ENCODE assay signal across 8 cellular contexts in the genomic region with DNA sequence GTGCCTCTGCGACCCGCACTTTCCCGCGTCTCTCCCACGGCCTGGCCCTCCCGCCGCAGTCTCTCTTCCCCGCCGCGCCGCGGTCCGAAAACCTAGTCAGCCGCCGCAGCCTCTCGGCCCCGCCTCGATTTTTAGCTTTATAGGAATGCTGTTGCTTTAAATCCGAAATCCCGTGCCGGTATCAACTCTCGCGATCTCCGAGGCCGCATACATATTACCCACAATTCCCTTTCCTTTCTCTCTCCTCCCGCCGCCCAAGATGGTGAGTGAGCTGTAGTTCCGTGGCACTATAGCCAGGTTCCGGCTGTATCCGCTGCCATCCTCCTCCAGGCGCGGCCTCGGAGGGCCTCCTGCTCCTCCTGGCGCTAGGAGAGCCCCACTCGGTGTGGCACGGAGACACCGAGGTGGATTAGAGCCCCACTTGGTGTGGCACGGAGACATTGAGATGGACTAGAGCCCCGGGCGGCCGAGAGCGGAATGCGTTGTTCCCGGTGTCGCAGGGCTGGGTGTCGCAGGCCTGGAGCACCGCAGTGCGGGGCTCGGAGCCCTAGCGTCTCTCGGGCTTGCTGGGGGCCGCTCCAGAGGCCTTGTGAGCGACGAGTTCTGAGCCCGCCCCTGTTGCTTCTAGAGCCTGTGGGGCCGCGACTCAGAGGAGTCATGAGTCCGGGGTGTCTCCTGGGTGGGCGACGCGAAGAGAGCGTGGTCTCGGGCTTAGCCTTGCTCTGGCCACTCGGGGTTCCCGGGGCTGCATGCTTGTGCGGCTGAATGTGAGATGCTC. TPM values are rescaled to one million over a fixed set of nuclear protein-coding genes. Genes with fewer than 3 reads are reported as not detected.
DNase-seq lines count a peak whose midpoint lies in the region; ATAC-seq and TF ChIP-seq lines count a peak whose summit lies in the region.

MED22 (minus strand) TSS at position 147 of the 778 bp plus-strand sequence. CDS start 1,469 bp downstream, outside the sequence.
RPL7A (plus strand) TSS at position 234 of the 778 bp plus-strand sequence; CDS start at position 260, 26 bp downstream.

- H3K4me3 ChIP-seq in AG09309 (ENCODE audit: control insufficient read depth, low read depth, low read length), result peak within 1 kb of the TSS; percentile 91

- peak within 1 kb of the TSS; percentile 97 for H3K27ac Mint-ChIP-seq in activated CD4-positive, alpha-beta T cell treated with anti-CD3 and anti-CD28 coated beads for 36 hours
- H3K27ac Mint-ChIP-seq in chondrocyte (ENCODE audit: unreplicated experiment), result peak within 1 kb of the TSS; percentile 94

- H3K27me3 Mint-ChIP-seq in activated CD4-positive, alpha-beta T cell treated with anti-CD3 and anti-CD28 coated beads for 36 hours, result no peaks in the 10 kb centered on the region
- H3K27me3 Mint-ChIP-seq in chondrocyte (ENCODE audit: low read depth), result no peaks in the 10 kb centered on the region

- no peak for TF ChIP-seq CTCF in AG09309 (IDR thresholded peaks at IDR 0.05; ENCODE audit: control insufficient read depth, insufficient read depth, low read depth, low read length, missing control alignments)
- peak; percentile 51 for TF ChIP-seq CTCF in chondrocyte (IDR thresholded peaks at IDR 0.05)

- peaks cover 77% of the 10 kb centered on the region for H3K36me3 Mint-ChIP-seq in activated CD4-positive, alpha-beta T cell treated with anti-CD3 and anti-CD28 coated beads for 36 hours (ENCODE audit: low read depth)
- peaks cover 32% of the 10 kb centered on the region for H3K36me3 Mint-ChIP-seq in chondrocyte (ENCODE audit: low read depth)

- ATAC-seq in GM19023 (IDR thresholded peaks at IDR 0.05; ENCODE audit: unreplicated experiment) (peak; percentile 72), HG03439 (IDR thresholded peaks at IDR 0.05; ENCODE audit: unreplicated experiment) (peak; percentile 79)
- ATAC-seq in activated CD4-positive, alpha-beta T cell treated with anti-CD3 and anti-CD28 coated beads for 36 hours, result peak; percentile 83

- intact Hi-C loops in activated CD4-positive, alpha-beta T cell treated with anti-CD3 and anti-CD28 coated beads for 36 hours (cut with DNase I, micrococcal nuclease), result loop anchor here (1.0 to 10.0 kb wide), 13 partner anchors 8 to 993 kb away; partner anchors contain the start of genes REXO4 (in 2 of the 2), SURF1 (in 2 of the 2), SURF2 (in 2 of the 2) and SURF6 (in 2 of the 2)

- peak within 1 kb of the TSS; percentile 97 for H3K4me3 Mint-ChIP-seq in activated CD4-positive, alpha-beta T cell treated with anti-CD3 and anti-CD28 coated beads for 36 hours
- peak within 1 kb of the TSS; percentile 98 for H3K4me3 Mint-ChIP-seq in chondrocyte (ENCODE audit: unreplicated experiment)

- POLR2A ChIA-PET in activated CD4-positive, alpha-beta T cell treated with anti-CD3 and anti-CD28 coated beads for 36 hours (lab: Charles Lee), result interaction anchor here (0.6 to 13.3 kb wide), 9 partner anchors 9 to 29 kb away, joined by 3 to 287 read pairs (median 3); partner anchors contain the start of genes STKLD1, SURF1 and SURF2

- CTCF ChIA-PET in activated CD4-positive, alpha-beta T cell treated with anti-CD3 and anti-CD28 coated beads for 36 hours (lab: Charles Lee), result interaction anchor here (0.6 to 1.1 kb wide), 5 partner anchors 9 to 27 kb away, joined by 3 to 7 read pairs (median 3); no protein-coding TSS in a partner anchor

- H3K9me3 Mint-ChIP-seq in activated CD4-positive, alpha-beta T cell treated with anti-CD3 and anti-CD28 coated beads for 36 hours (ENCODE audit: low read depth), result no peaks in the 10 kb centered on the region
- H3K9me3 Mint-ChIP-seq in chondrocyte (ENCODE audit: low read depth), result no peaks in the 10 kb centered on the region

- peak; percentile 84 for DNase-seq in AG09309 (ENCODE audit: low read depth)
- DNase-seq in NCI-H524 (lab: John Stamatoyannopoulos, UW), result peak; percentile 91 to 96
- DNase-seq in activated CD4-positive, alpha-beta T cell treated with anti-CD3 and anti-CD28 coated beads for 36 hours, result peak; percentile 96
- DNase-seq in chondrocyte (ENCODE audit: low spot score), result no peak
- peak; percentile 96 for DNase-seq in kidney tubule cell (ENCODE audit: low spot score)
- DNase-seq in stimulated activated CD4-positive, alpha-beta T cell treated with anti-CD3 and anti-CD28 coated beads, Interleukin-1b, Interleukin-23, amount 100 ng/mL, for 1 hour (ENCODE audit: low read depth in 2 of 2), result peak; percentile 74 to 87

- H3K4me1 Mint-ChIP-seq in activated CD4-positive, alpha-beta T cell treated with anti-CD3 and anti-CD28 coated beads for 36 hours, result peaks cover 36% of the 10 kb centered on the region
- peaks cover 36% of the 10 kb centered on the region for H3K4me1 Mint-ChIP-seq in chondrocyte (ENCODE audit: low read depth)

RNA-seq across cellular contexts. Expression of gene MED22, which starts in this region (rescaled TPM):
- total RNA-seq in activated CD4-positive, alpha-beta T cell treated with anti-CD3 and anti-CD28 coated beads for 36 hours, result 10 to 100 TPM; 22.9 to 26.4 TPM
- total RNA-seq in chondrocyte, result 24.6 to 27.8 TPM (median 26.0 TPM) in 3 replicates

RNA-seq across cellular contexts. Expression of gene RPL7A, which starts in this region (rescaled TPM):
- 1,000 to 10,000 TPM; 3,179 to 3,246 TPM for total RNA-seq in activated CD4-positive, alpha-beta T cell treated with anti-CD3 and anti-CD28 coated beads for 36 hours
- 1,095 to 1,183 TPM (median 1,126 TPM) in 3 replicates for total RNA-seq in chondrocyte
